In the genomic region with DNA sequence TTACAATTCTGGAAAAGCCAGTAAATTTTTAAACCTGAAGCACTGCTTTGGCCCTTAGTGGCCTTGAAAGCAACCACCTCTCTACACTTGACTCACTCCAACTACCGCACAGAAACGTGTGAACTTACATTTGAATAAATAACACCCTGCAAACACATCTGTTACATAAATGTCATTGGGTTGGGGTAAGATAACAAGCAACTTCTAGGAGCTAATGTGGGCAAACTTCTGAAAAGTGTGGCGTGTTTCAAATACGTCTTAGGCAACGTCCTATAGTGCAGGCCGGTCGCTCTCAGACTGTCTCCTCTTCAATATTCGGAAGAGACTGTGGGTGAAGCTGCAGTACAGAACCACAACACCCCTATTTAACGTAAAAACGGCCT, we compare ENCODE assay signal across 8 cellular contexts. TPM values are rescaled to one million over a fixed set of nuclear protein-coding genes. Genes with fewer than 3 reads are reported as not detected.
A peak's percentile ranks its signal among the peaks of the same experiment; 100 is the strongest.
DNase-seq lines count a peak whose midpoint lies in the region; ATAC-seq and TF ChIP-seq lines count a peak whose summit lies in the region.

No MANE protein-coding gene starts in this region.

- peak overlapping the region; percentile 47 for H3K27ac ChIP-seq in SU-DHL-6 (ENCODE audit: low read depth, low read length)
- H3K27ac ChIP-seq in neuronal stem cell (replicated peaks; ENCODE audit: low read length) = no peak overlapping the region

- H2BK120ac ChIP-seq in neuronal stem cell (ENCODE audit: low read depth, low read length) = no peak overlapping the region

- H3K9me3 ChIP-seq in SU-DHL-6 (ENCODE audit: insufficient read depth, low read length) (no peaks in the 10 kb centered on the region), neuronal stem cell (replicated peaks in 1 of 2; ENCODE audit: control insufficient read depth in 2 of 2, insufficient read depth in 1 of 2, low read depth in 1 of 2, low read length in 2 of 2) (peaks cover 0 to 8% of the 10 kb centered on the region in 2 donors)

- H3K9me2 ChIP-seq in SU-DHL-6 (replicated peaks; ENCODE audit: insufficient read depth, low read length) = no peaks in the 10 kb centered on the region

- H2AFZ ChIP-seq in SU-DHL-6 (ENCODE audit: low read depth, low read length, severe bottlenecking) = peak overlapping the region; percentile 86
- H2AFZ ChIP-seq in neuronal stem cell (ENCODE audit: low read length) = peak overlapping the region; percentile 90

- H3K4me3 ChIP-seq in SU-DHL-6 (ENCODE audit: insufficient read depth, low read length, poor library complexity, severe bottlenecking) (peak overlapping the region; percentile 78), neuronal stem cell (ENCODE audit: low read length in 2 of 2) (peak overlapping the region; percentile 88 to 91)

- H3K14ac ChIP-seq in neuronal stem cell (ENCODE audit: low read length) = no peak overlapping the region

- H3K4me2 ChIP-seq in SU-DHL-6 (ENCODE audit: low read depth, low read length, poor library complexity, severe bottlenecking) (peak overlapping the region; percentile 69), neuronal stem cell (ENCODE audit: insufficient read depth, low read length, poor library complexity, severe bottlenecking) (peak overlapping the region; percentile 45)

- H2BK15ac ChIP-seq in neuronal stem cell (ENCODE audit: low read length) = no peak overlapping the region

- H4K91ac ChIP-seq in neuronal stem cell (ENCODE audit: low read depth, low read length, poor library complexity) = no peak overlapping the region

- no peak overlapping the region for H4K8ac ChIP-seq in neuronal stem cell (ENCODE audit: low read depth, low read length)

- H3K27me3 ChIP-seq in SU-DHL-6 (ENCODE audit: low read length) (no peaks in the 10 kb centered on the region), neuronal stem cell (ENCODE audit: control insufficient read depth in 3 of 3, insufficient read depth in 3 of 3, low read depth in 1 of 3, low read length in 3 of 3) (no peaks in the 10 kb centered on the region)

- H3K9ac ChIP-seq in SU-DHL-6 (ENCODE audit: low read length) = peak overlapping the region; percentile 83
- H3K9ac ChIP-seq in neuronal stem cell (ENCODE audit: low read depth, low read length, poor library complexity) = peak overlapping the region; percentile 91

- peaks cover 18% of the 10 kb centered on the region for H3K36me3 ChIP-seq in SU-DHL-6 (ENCODE audit: low read length)
- peaks cover 8 to 24% of the 10 kb centered on the region in 2 donors for H3K36me3 ChIP-seq in neuronal stem cell (replicated peaks in 1 of 2; ENCODE audit: control insufficient read depth in 2 of 2, insufficient read depth in 2 of 2, low read length in 2 of 2)

- peaks cover 0 to 3% of the 10 kb centered on the region in 2 donors for H3K4me1 ChIP-seq in neuronal stem cell (ENCODE audit: control insufficient read depth in 2 of 2, insufficient read depth in 1 of 2, low read depth in 1 of 2, low read length in 2 of 2)

- no peak overlapping the region for H2BK12ac ChIP-seq in neuronal stem cell (ENCODE audit: low read length)

- TF ChIP-seq CTCF in SU-DHL-6 (IDR thresholded peaks at IDR 0.05; ENCODE audit: insufficient read depth, low read length, poor library complexity, severe bottlenecking) = no peak

- DNase-seq in AG20443 (ENCODE audit: low spot score) (peak; percentile 22), fibroblast of peridontal ligament (ENCODE audit: extremely low read depth) (peak; percentile 35), neuronal stem cell (ENCODE audit: low spot score) (no peak), NCI-H2081 (lab: John Stamatoyannopoulos, UW) (no peak), NCI-H1417 treated with DMSO at 0.1 percent for 48 hours (lab: John Stamatoyannopoulos, UW) (no peak)

- no peak overlapping the region for H3K18ac ChIP-seq in neuronal stem cell (ENCODE audit: low read length)

- no peaks in the 10 kb centered on the region for H3K79me1 ChIP-seq in neuronal stem cell (ENCODE audit: low read depth, low read length)

- ATAC-seq in GM18520 (IDR thresholded peaks at IDR 0.05; ENCODE audit: unreplicated experiment) (peak; percentile 23), HG03060 (IDR thresholded peaks at IDR 0.05; ENCODE audit: low read depth, unreplicated experiment) (peak; percentile 23)

- H2BK5ac ChIP-seq in neuronal stem cell (ENCODE audit: low read length) = no peak overlapping the region

- H2AK5ac ChIP-seq in neuronal stem cell (ENCODE audit: low read depth, low read length) = no peak overlapping the region

- no peak overlapping the region for H3K23ac ChIP-seq in neuronal stem cell (ENCODE audit: low read depth, low read length, poor library complexity)

- WGBS in neuronal stem cell (ENCODE audit: extremely low coverage in 2 of 2, insufficient read length in 2 of 2, insufficient replicate concordance in 1 of 2), 2 donors = no CpG with 5 or more reads among the region's 10 CpGs

- H3F3A ChIP-seq in SU-DHL-6 (ENCODE audit: insufficient read depth) = no peaks in the 10 kb centered on the region

- peaks cover 41% of the 10 kb centered on the region for H3K79me2 ChIP-seq in SU-DHL-6 (ENCODE audit: insufficient read depth, low read length)

- H3K4ac ChIP-seq in neuronal stem cell (ENCODE audit: low read length) = no peak overlapping the region

- H4K20me1 ChIP-seq in SU-DHL-6 (ENCODE audit: low read depth, low read length) = no peaks in the 10 kb centered on the region

RNA-seq across cellular contexts. Expression of a gene that starts 0.5 kb away (rescaled TPM):
- 14.0 TPM for polyA plus RNA-seq in neuronal stem cell (2013, experiment 1 of 2)
- 13.3 TPM for polyA plus RNA-seq in neuronal stem cell (2013, experiment 2 of 2)

Comparison
In these comparisons a context has a peak if more than half of its experiments do, and no peak if none do; other contexts are left out.
1. DNase-seq: peak in AG20443 (single experiment) and fibroblast of peridontal ligament (single experiment); none in neuronal stem cell (single experiment), NCI-H2081 (0 of 2) and NCI-H1417 treated with DMSO at 0.1 percent for 48 hours (single experiment).